8 cellular contexts compared by ENCODE assay signal in the genomic region with DNA sequence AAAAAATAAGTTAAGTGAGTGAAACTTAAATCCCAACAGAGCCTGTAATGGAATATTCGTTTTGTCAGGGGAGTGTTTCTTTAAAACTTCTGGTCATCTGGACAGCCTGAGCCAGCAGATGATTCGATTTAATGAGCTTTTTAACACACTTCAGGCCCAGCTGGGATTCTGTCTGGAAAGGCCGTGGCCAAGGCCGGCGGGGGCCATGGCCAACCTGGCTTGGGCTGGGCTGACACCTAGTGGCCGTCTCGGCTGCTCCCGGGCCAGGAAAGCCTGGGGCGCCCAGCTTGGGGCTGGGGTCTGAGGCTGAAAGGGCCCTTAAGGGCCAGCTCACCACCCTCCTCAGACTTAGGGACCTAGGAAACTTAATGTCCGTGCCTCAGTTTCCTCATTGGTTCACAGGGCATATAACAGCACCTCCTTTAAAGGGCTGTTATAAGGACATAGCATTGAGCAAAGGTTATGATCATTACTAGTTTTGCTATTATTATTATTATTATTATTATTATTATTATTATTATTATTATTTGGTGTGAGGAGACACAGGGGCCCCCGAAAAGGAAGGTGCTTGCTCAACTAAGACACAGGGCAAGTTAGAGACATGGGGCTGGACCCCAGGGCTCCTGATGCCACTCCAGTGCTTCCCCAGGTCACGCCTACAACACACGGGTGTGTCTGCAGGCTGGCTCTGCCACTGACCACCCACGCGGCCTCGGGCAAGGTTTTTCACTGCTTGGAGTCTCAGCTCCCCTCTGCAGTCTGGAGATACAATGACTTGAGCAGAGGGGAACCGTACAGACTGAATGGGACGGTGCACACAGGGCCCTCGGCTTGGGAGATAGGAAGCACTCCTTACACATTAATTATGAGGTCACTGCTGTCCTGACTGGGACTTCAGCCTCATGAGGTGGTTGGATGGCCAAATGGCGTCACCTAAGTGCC.
A peak's percentile ranks its signal among the peaks of the same experiment; 100 is the strongest.
DNase-seq lines count a peak whose midpoint lies in the region; ATAC-seq lines count a peak whose summit lies in the region.

No MANE protein-coding gene starts in this region.

- peak overlapping the region; percentile 45 for H3K9ac ChIP-seq in SK-N-MC (ENCODE audit: insufficient read length)

- H3K4me1 ChIP-seq in HAP-1, result no peaks in the 10 kb centered on the region

- H3K36me3 ChIP-seq in HAP-1 (replicated peaks) (no peaks in the 10 kb centered on the region), SK-N-MC (ENCODE audit: insufficient read depth, low read length) (peaks cover 20% of the 10 kb centered on the region)

- peak overlapping the region; percentile 68 for H3K27ac ChIP-seq in SK-N-MC

- H3K9me3 Mint-ChIP-seq in activated naive CD4-positive, alpha-beta T cell treated with anti-CD3 and anti-CD28 coated beads, Interleukin-2, amount 50 U/mL, for 72 hours, result no peaks in the 10 kb centered on the region

- H3K27me3 ChIP-seq in HAP-1 (ENCODE audit: low read depth), result no peaks in the 10 kb centered on the region

- peak overlapping the region in 1 of 2 donors; percentile 55 for H3K27ac Mint-ChIP-seq in activated naive CD4-positive, alpha-beta T cell treated with anti-CD3 and anti-CD28 coated beads, Interleukin-2, amount 50 U/mL, for 72 hours

- H3K4me3 ChIP-seq in HAP-1 (no peak overlapping the region), SK-N-MC (no peak overlapping the region)

- no peak for ATAC-seq in HG03354 (IDR thresholded peaks at IDR 0.05; ENCODE audit: poor library complexity, severe bottlenecking, unreplicated experiment)
- ATAC-seq in activated naive CD4-positive, alpha-beta T cell treated with anti-CD3 and anti-CD28 coated beads, Interleukin-2, amount 50 U/mL, for 72 hours, result no peak

- DNase-seq in 8988T (peak; percentile 69), HAP-1 (ENCODE audit: low spot score in 2 of 2) (peak; percentile 20 to 69), SK-N-MC (ENCODE audit: low read depth, low spot score) (no peak), glomerular visceral epithelial cell (ENCODE audit: extremely low spot score) (peak; percentile 60), retina (peak; percentile 78), GF-D8 (lab: John Stamatoyannopoulos, UW) (no peak)
- no peak for DNase-seq in activated naive CD4-positive, alpha-beta T cell treated with anti-CD3 and anti-CD28 coated beads, Interleukin-2, amount 50 U/mL, for 72 hours (ENCODE audit: low spot score in 2 of 2)

- H3K9me3 ChIP-seq in HAP-1, result no peaks in the 10 kb centered on the region
- no peaks in the 10 kb centered on the region for H3K9me3 ChIP-seq in SK-N-MC (ENCODE audit: low read depth, low read length)

- in situ Hi-C loops in HAP-1 (cut with MboI; ENCODE audit: low sequenced_read_pairs), result loop anchor here (25.0 kb wide), 2 partner anchors 555 to 745 kb away; no protein-coding TSS in a partner anchor

- H3K36me3 Mint-ChIP-seq in activated naive CD4-positive, alpha-beta T cell treated with anti-CD3 and anti-CD28 coated beads, Interleukin-2, amount 50 U/mL, for 72 hours, result peaks cover 11 to 35% of the 10 kb centered on the region in 2 donors

Comparison
In these comparisons a context has a peak if more than half of its experiments do, and no peak if none do; other contexts are left out.
1. DNase-seq: peak in 8988T (single experiment), HAP-1 (2 of 2), glomerular visceral epithelial cell (single experiment) and retina (single experiment); none in SK-N-MC (single experiment), activated naive CD4-positive, alpha-beta T cell treated with anti-CD3 and anti-CD28 coated beads, Interleukin-2, amount 50 U/mL, for 72 hours (0 of 2) and GF-D8 (single experiment).